Comparison of ENCODE assay signal across 7 cellular contexts in genomic region chr12:31729728-31730127, GRCh38. TPM values are rescaled to one million over a fixed set of nuclear protein-coding genes. Genes with fewer than 3 reads are reported as not detected.
DNase-seq lines count a peak whose midpoint lies in the region; ATAC-seq and TF ChIP-seq lines count a peak whose summit lies in the region.

No MANE protein-coding gene starts in this region.

- H3K4me3 Mint-ChIP-seq in activated CD4-positive, alpha-beta memory T cell treated with anti-CD3 and anti-CD28 coated beads for 36 hours, result peak overlapping the region; percentile 96
- peak overlapping the region; percentile 96 to 99 for H3K4me3 Mint-ChIP-seq in stimulated activated naive CD8-positive, alpha-beta T cell treated with anti-CD3 and anti-CD28 coated beads, Interleukin-15, amount 100 ng/mL, for 72 hours

- H3K9me3 Mint-ChIP-seq in activated CD4-positive, alpha-beta memory T cell treated with anti-CD3 and anti-CD28 coated beads for 36 hours, result peaks cover 9% of the 10 kb centered on the region
- peaks cover 5 to 6% of the 10 kb centered on the region in 2 donors for H3K9me3 Mint-ChIP-seq in stimulated activated naive CD8-positive, alpha-beta T cell treated with anti-CD3 and anti-CD28 coated beads, Interleukin-15, amount 100 ng/mL, for 72 hours

- H3K36me3 Mint-ChIP-seq in activated CD4-positive, alpha-beta memory T cell treated with anti-CD3 and anti-CD28 coated beads for 36 hours, result peaks cover 13% of the 10 kb centered on the region

- H3K27ac Mint-ChIP-seq in activated CD4-positive, alpha-beta memory T cell treated with anti-CD3 and anti-CD28 coated beads for 36 hours, result peak overlapping the region; percentile 97
- no peak overlapping the region for H3K27ac Mint-ChIP-seq in stimulated activated naive CD8-positive, alpha-beta T cell treated with anti-CD3 and anti-CD28 coated beads, Interleukin-15, amount 100 ng/mL, for 72 hours

- DNase-seq in HL-60 (ENCODE audit: low read depth in 1 of 2, low spot score in 1 of 2), result peak in 1 of 2 experiments; percentile 26
- DNase-seq in activated CD4-positive, alpha-beta memory T cell treated with anti-CD3 and anti-CD28 coated beads for 36 hours, result no peak
- no peak for DNase-seq in iPS DF 6.9 (ENCODE audit: low read depth, low spot score)
- DNase-seq in stimulated activated naive CD8-positive, alpha-beta T cell treated with anti-CD3 and anti-CD28 coated beads, Interleukin-15, amount 100 ng/mL, for 72 hours, result no peak
- no peak for DNase-seq in retina
- no peak for DNase-seq in medulla oblongata (ENCODE audit: extremely low spot score)
- DNase-seq in NCI-H2196 (lab: John Stamatoyannopoulos, UW; ENCODE audit: unreplicated experiment), result no peak

- H3K4me1 Mint-ChIP-seq in activated CD4-positive, alpha-beta memory T cell treated with anti-CD3 and anti-CD28 coated beads for 36 hours (ENCODE audit: low read depth), result peaks cover 42% of the 10 kb centered on the region
- H3K4me1 Mint-ChIP-seq in stimulated activated naive CD8-positive, alpha-beta T cell treated with anti-CD3 and anti-CD28 coated beads, Interleukin-15, amount 100 ng/mL, for 72 hours, result peaks cover 57% of the 10 kb centered on the region

- H3K36me3 ChIP-seq in iPS DF 6.9 (ENCODE audit: control insufficient read depth, insufficient read depth, low read length), result no peaks in the 10 kb centered on the region

- no peaks in the 10 kb centered on the region for H3K9me3 ChIP-seq in iPS DF 6.9 (ENCODE audit: control insufficient read depth, insufficient read depth, low read length)

- intact Hi-C loops in activated CD4-positive, alpha-beta memory T cell treated with anti-CD3 and anti-CD28 coated beads for 36 hours (cut with micrococcal nuclease), result loop anchor here (1.0 to 10.0 kb wide), 11 partner anchors 20 to 1028 kb away; partner anchors contain the start of genes ETFBKMT, RESF1 and YARS2

- WGBS in iPS DF 6.9 (ENCODE audit: insufficient coverage, insufficient read length), result no CpG with 5 or more reads among the region's 4 CpGs

- H3K27me3 ChIP-seq in HL-60 (ENCODE audit: insufficient read depth, poor library complexity, severe bottlenecking) (no peaks in the 10 kb centered on the region), iPS DF 6.9 (ENCODE audit: control insufficient read depth, insufficient read depth, low read length) (no peaks in the 10 kb centered on the region)

- no peak for ATAC-seq in stimulated activated naive CD8-positive, alpha-beta T cell treated with anti-CD3 and anti-CD28 coated beads, Interleukin-15, amount 100 ng/mL, for 72 hours

- TF ChIP-seq CTCF in HL-60 (IDR thresholded peaks at IDR 0.05; ENCODE audit: insufficient read depth, low read length), result no peak

- peak overlapping the region; percentile 59 for H3K4me3 ChIP-seq in HL-60 (replicated peaks; ENCODE audit: insufficient read depth, low read length)
- H3K4me3 ChIP-seq in iPS DF 6.9 (ENCODE audit: low read length), result peak overlapping the region; percentile 61; the same call in 1 of the 2 replicates

- H3K4me1 ChIP-seq in iPS DF 6.9 (ENCODE audit: control insufficient read depth, insufficient read depth, low read length), result peaks cover 2% of the 10 kb centered on the region

- no peaks in the 10 kb centered on the region for H3K27me3 Mint-ChIP-seq in activated CD4-positive, alpha-beta memory T cell treated with anti-CD3 and anti-CD28 coated beads for 36 hours
- no peaks in the 10 kb centered on the region for H3K27me3 Mint-ChIP-seq in stimulated activated naive CD8-positive, alpha-beta T cell treated with anti-CD3 and anti-CD28 coated beads, Interleukin-15, amount 100 ng/mL, for 72 hours

- POLR2A ChIA-PET in activated CD4-positive, alpha-beta memory T cell treated with anti-CD3 and anti-CD28 coated beads for 36 hours (lab: Charles Lee), result interaction anchor here (1.3 to 2.0 kb wide), 5 partner anchors 8 to 229 kb away, joined by 3 to 8 read pairs (median 5); partner anchors contain the start of gene RESF1

- CTCF ChIA-PET in activated CD4-positive, alpha-beta memory T cell treated with anti-CD3 and anti-CD28 coated beads for 36 hours (lab: Charles Lee), result interaction anchor here (1.6 kb wide), 1 partner anchor 48 kb away, joined by 3 read pairs; no protein-coding TSS in a partner anchor

- H3K27ac ChIP-seq in HL-60 (replicated peaks) (peak overlapping the region; percentile 91), iPS DF 6.9 (ENCODE audit: low read length) (no peak overlapping the region)

RNA-seq across cellular contexts. Expression of gene AMN1, which starts 0.9 kb away (rescaled TPM):
- total RNA-seq in activated CD4-positive, alpha-beta memory T cell treated with anti-CD3 and anti-CD28 coated beads for 36 hours, result 1 to 10 TPM; 3.2 to 4.7 TPM
